ENCODE assay signal across 8 cellular contexts in genomic region chr3:148957586-148957985, GRCh38. TPM values are rescaled to one million over a fixed set of nuclear protein-coding genes. Genes with fewer than 3 reads are reported as not detected.
DNase-seq lines count a peak whose midpoint lies in the region; ATAC-seq and TF ChIP-seq lines count a peak whose summit lies in the region.

No MANE protein-coding gene starts in this region.

- DNase-seq in activated naive CD8-positive, alpha-beta T cell treated with anti-CD3 and anti-CD28 coated beads, Interleukin-2, amount 10 ng/mL, durations not matched to agents 7 days and 5 days: no peak
- no peak for DNase-seq in activated naive CD8-positive, alpha-beta T cell treated with anti-CD3 and anti-CD28 coated beads for 36 hours
- peak; percentile 26 for DNase-seq in activated CD8-positive, alpha-beta T cell treated with anti-CD3 and anti-CD28 coated beads for 36 hours
- DNase-seq in progenitor cell of endocrine pancreas (ENCODE audit: low spot score, unreplicated experiment): no peak
- DNase-seq in GM19240 (ENCODE audit: insufficient read length, low spot score): no peak
- DNase-seq in stimulated activated CD4-positive, alpha-beta T cell treated with anti-CD3 and anti-CD28 coated beads, Interleukin-4, amount 100 ng/mL, for 24 hours: no peak

- H3K27me3 Mint-ChIP-seq in activated naive CD8-positive, alpha-beta T cell treated with anti-CD3 and anti-CD28 coated beads, Interleukin-2, amount 10 ng/mL, durations not matched to agents 7 days and 5 days: peaks cover 24% of the 10 kb centered on the region
- peaks cover 3% of the 10 kb centered on the region for H3K27me3 Mint-ChIP-seq in activated naive CD8-positive, alpha-beta T cell treated with anti-CD3 and anti-CD28 coated beads for 36 hours
- H3K27me3 Mint-ChIP-seq in activated CD8-positive, alpha-beta T cell treated with anti-CD3 and anti-CD28 coated beads for 36 hours: peaks cover 3% of the 10 kb centered on the region
- H3K27me3 Mint-ChIP-seq in progenitor cell of endocrine pancreas: peaks cover 5% of the 10 kb centered on the region

- H3K27ac Mint-ChIP-seq in activated naive CD8-positive, alpha-beta T cell treated with anti-CD3 and anti-CD28 coated beads, Interleukin-2, amount 10 ng/mL, durations not matched to agents 7 days and 5 days: peak overlapping the region; percentile 44
- H3K27ac Mint-ChIP-seq in activated naive CD8-positive, alpha-beta T cell treated with anti-CD3 and anti-CD28 coated beads for 36 hours: no peak overlapping the region
- no peak overlapping the region for H3K27ac Mint-ChIP-seq in activated CD8-positive, alpha-beta T cell treated with anti-CD3 and anti-CD28 coated beads for 36 hours
- H3K27ac Mint-ChIP-seq in progenitor cell of endocrine pancreas: no peak overlapping the region

- intact Hi-C loops in activated CD8-positive, alpha-beta T cell treated with anti-CD3 and anti-CD28 coated beads for 36 hours (cut with micrococcal nuclease): loop anchor here (10.0 kb wide), 1 partner anchor 157 kb away; no protein-coding TSS in a partner anchor

- no peaks in the 10 kb centered on the region for H3K9me3 Mint-ChIP-seq in activated naive CD8-positive, alpha-beta T cell treated with anti-CD3 and anti-CD28 coated beads, Interleukin-2, amount 10 ng/mL, durations not matched to agents 7 days and 5 days
- H3K9me3 Mint-ChIP-seq in activated naive CD8-positive, alpha-beta T cell treated with anti-CD3 and anti-CD28 coated beads for 36 hours: no peaks in the 10 kb centered on the region
- no peaks in the 10 kb centered on the region for H3K9me3 Mint-ChIP-seq in activated CD8-positive, alpha-beta T cell treated with anti-CD3 and anti-CD28 coated beads for 36 hours
- H3K9me3 Mint-ChIP-seq in progenitor cell of endocrine pancreas (ENCODE audit: low read depth): no peaks in the 10 kb centered on the region

- no peak overlapping the region for H3K4me3 Mint-ChIP-seq in activated naive CD8-positive, alpha-beta T cell treated with anti-CD3 and anti-CD28 coated beads, Interleukin-2, amount 10 ng/mL, durations not matched to agents 7 days and 5 days
- H3K4me3 Mint-ChIP-seq in activated naive CD8-positive, alpha-beta T cell treated with anti-CD3 and anti-CD28 coated beads for 36 hours: no peak overlapping the region
- no peak overlapping the region for H3K4me3 Mint-ChIP-seq in activated CD8-positive, alpha-beta T cell treated with anti-CD3 and anti-CD28 coated beads for 36 hours
- H3K4me3 Mint-ChIP-seq in progenitor cell of endocrine pancreas (ENCODE audit: low read depth): no peak overlapping the region

- POLR2A ChIA-PET in activated naive CD8-positive, alpha-beta T cell treated with anti-CD3 and anti-CD28 coated beads, Interleukin-2, amount 10 ng/mL, durations not matched to agents 7 days and 5 days (lab: Charles Lee): interaction anchor here (1.2 kb wide), 1 partner anchor 71 kb away, joined by 4 read pairs; no protein-coding TSS in a partner anchor
- POLR2A ChIA-PET in activated CD8-positive, alpha-beta T cell treated with anti-CD3 and anti-CD28 coated beads for 36 hours (lab: Charles Lee): no interaction called here

- peak; percentile 87 for ATAC-seq in activated naive CD8-positive, alpha-beta T cell treated with anti-CD3 and anti-CD28 coated beads, Interleukin-2, amount 10 ng/mL, durations not matched to agents 7 days and 5 days (ENCODE audit: low read depth)
- ATAC-seq in HG03469 (IDR thresholded peaks at IDR 0.05; ENCODE audit: unreplicated experiment) (peak; percentile 35), GM21360 (IDR thresholded peaks at IDR 0.05; ENCODE audit: unreplicated experiment) (no peak)
- peak; percentile 70 for ATAC-seq in activated CD8-positive, alpha-beta T cell treated with anti-CD3 and anti-CD28 coated beads for 36 hours

- TF ChIP-seq CTCF in activated CD8-positive, alpha-beta T cell treated with anti-CD3 and anti-CD28 coated beads for 36 hours (IDR thresholded peaks at IDR 0.05): no peak
- peak; percentile 33 for TF ChIP-seq CTCF in progenitor cell of endocrine pancreas (IDR thresholded peaks at IDR 0.05; ENCODE audit: unreplicated experiment)

- CTCF ChIA-PET in activated CD8-positive, alpha-beta T cell treated with anti-CD3 and anti-CD28 coated beads for 36 hours (lab: Charles Lee): interaction anchor here (0.6 to 1.1 kb wide), 4 partner anchors 9 to 316 kb away, joined by 3 read pairs; no protein-coding TSS in a partner anchor

- no peaks in the 10 kb centered on the region for H3K36me3 Mint-ChIP-seq in activated naive CD8-positive, alpha-beta T cell treated with anti-CD3 and anti-CD28 coated beads, Interleukin-2, amount 10 ng/mL, durations not matched to agents 7 days and 5 days
- H3K36me3 Mint-ChIP-seq in activated naive CD8-positive, alpha-beta T cell treated with anti-CD3 and anti-CD28 coated beads for 36 hours: no peaks in the 10 kb centered on the region
- H3K36me3 Mint-ChIP-seq in activated CD8-positive, alpha-beta T cell treated with anti-CD3 and anti-CD28 coated beads for 36 hours (ENCODE audit: low read depth): no peaks in the 10 kb centered on the region
- H3K36me3 Mint-ChIP-seq in progenitor cell of endocrine pancreas (ENCODE audit: insufficient read depth): no peaks in the 10 kb centered on the region

- peaks cover 8% of the 10 kb centered on the region for H3K4me1 Mint-ChIP-seq in activated naive CD8-positive, alpha-beta T cell treated with anti-CD3 and anti-CD28 coated beads, Interleukin-2, amount 10 ng/mL, durations not matched to agents 7 days and 5 days
- no peaks in the 10 kb centered on the region for H3K4me1 Mint-ChIP-seq in activated naive CD8-positive, alpha-beta T cell treated with anti-CD3 and anti-CD28 coated beads for 36 hours
- no peaks in the 10 kb centered on the region for H3K4me1 Mint-ChIP-seq in activated CD8-positive, alpha-beta T cell treated with anti-CD3 and anti-CD28 coated beads for 36 hours (ENCODE audit: low read depth)
- H3K4me1 Mint-ChIP-seq in progenitor cell of endocrine pancreas (ENCODE audit: low read depth): peaks cover 12% of the 10 kb centered on the region

RNA-seq across cellular contexts. Expression of gene GYG1, which starts 33.8 kb away (rescaled TPM):
- 10 to 100 TPM; 48.6 to 49.3 TPM for total RNA-seq in activated naive CD8-positive, alpha-beta T cell treated with anti-CD3 and anti-CD28 coated beads, Interleukin-2, amount 10 ng/mL, durations not matched to agents 7 days and 5 days
- 10 to 100 TPM; 20.2 to 20.6 TPM for total RNA-seq in activated naive CD8-positive, alpha-beta T cell treated with anti-CD3 and anti-CD28 coated beads for 36 hours
- 10 to 100 TPM; 16.0 to 18.3 TPM for total RNA-seq in activated CD8-positive, alpha-beta T cell treated with anti-CD3 and anti-CD28 coated beads for 36 hours
- total RNA-seq in progenitor cell of endocrine pancreas: 26.0 and 27.3 TPM in 2 replicates
